27 cellular contexts compared by ENCODE assay signal in genomic region chr20:31881945-31882344, GRCh38. TPM values are rescaled to one million over a fixed set of nuclear protein-coding genes. Genes with fewer than 3 reads are reported as not detected.
"Had no signal": no experiment of that assay in that cellular context is flagged by ENCODE, and none has a peak within 500 bp of the region (broad histone marks: within the 10 kb centered on the region; RNA-seq: fewer than 3 reads in every experiment).

No MANE protein-coding gene starts in this region.

- H3K4me1 ChIP-seq: gastrocnemius medialis, psoas muscle, suprapubic skin, vagina had no signal

- H3K36me3 ChIP-seq: gastrocnemius medialis, ovary, spleen, suprapubic skin, transverse colon, vagina had no signal

- H3K9me3 ChIP-seq: gastrocnemius medialis, ovary, psoas muscle, spleen, suprapubic skin, transverse colon, vagina had no signal

- H3K9me3 Mint-ChIP-seq: memory B cell; nephron progenitor cell; stimulated activated naive CD8-positive, alpha-beta T cell treated with anti-CD3 and anti-CD28 coated beads, Interleukin-15, amount 100 ng/mL, for 72 hours had no signal

- ATAC-seq: esophagus mucosa; gastrocnemius medialis; left lobe of liver; psoas muscle; right cardiac atrium; stimulated activated naive CD8-positive, alpha-beta T cell treated with anti-CD3 and anti-CD28 coated beads, Interleukin-15, amount 100 ng/mL, for 72 hours had no signal

- H3K27me3 ChIP-seq: ovary, suprapubic skin, transverse colon, vagina had no signal

- H3K27ac Mint-ChIP-seq: memory B cell; nephron progenitor cell; stimulated activated naive CD8-positive, alpha-beta T cell treated with anti-CD3 and anti-CD28 coated beads, Interleukin-15, amount 100 ng/mL, for 72 hours had no signal

- H3K27ac ChIP-seq: epithelial cell of prostate, gastrocnemius medialis, ovary, psoas muscle, skin epidermis, spleen, suprapubic skin, transverse colon, vagina had no signal

- H3K36me3 Mint-ChIP-seq: memory B cell had no signal

- FAIRE-seq: kidney had no signal

- DNase-seq: cortex of kidney; effector CD4-positive, alpha-beta T cell; foreskin fibroblast; gastrocnemius medialis; kidney; nephron progenitor cell; occipital lobe; ovary; posterior cingulate gyrus; psoas muscle; right cardiac atrium; spleen; stimulated activated CD4-positive, alpha-beta T cell treated with anti-CD3 and anti-CD28 coated beads, Interleukin-2, amount 100 ng/mL, for 48 hours; stimulated activated naive CD4-positive, alpha-beta T cell; stimulated activated naive CD8-positive, alpha-beta T cell treated with anti-CD3 and anti-CD28 coated beads, Interleukin-15, amount 100 ng/mL, for 72 hours; transverse colon had no signal

- H3K4me3 ChIP-seq: gastrocnemius medialis, lung, ovary, psoas muscle, skin epidermis, spleen, suprapubic skin, transverse colon, vagina had no signal

RNA-seq across cellular contexts. Expression of gene TTLL9, which starts 11.5 kb away (rescaled TPM):
- total RNA-seq: dermis microvascular lymphatic vessel endothelial cell, gastrocnemius medialis, left lobe of liver, mononuclear cell, psoas muscle, transverse colon, vagina had no signal

RNA-seq across cellular contexts. Expression of gene DUSP15, which starts 11.6 kb away (rescaled TPM):
- total RNA-seq: mononuclear cell had no signal

RNA-seq across cellular contexts. Expression of gene FOXS1, which starts 36.5 kb away (rescaled TPM):
- total RNA-seq: left lobe of liver, mononuclear cell, suprapubic skin, ureter, vagina had no signal
